In the genomic region with DNA sequence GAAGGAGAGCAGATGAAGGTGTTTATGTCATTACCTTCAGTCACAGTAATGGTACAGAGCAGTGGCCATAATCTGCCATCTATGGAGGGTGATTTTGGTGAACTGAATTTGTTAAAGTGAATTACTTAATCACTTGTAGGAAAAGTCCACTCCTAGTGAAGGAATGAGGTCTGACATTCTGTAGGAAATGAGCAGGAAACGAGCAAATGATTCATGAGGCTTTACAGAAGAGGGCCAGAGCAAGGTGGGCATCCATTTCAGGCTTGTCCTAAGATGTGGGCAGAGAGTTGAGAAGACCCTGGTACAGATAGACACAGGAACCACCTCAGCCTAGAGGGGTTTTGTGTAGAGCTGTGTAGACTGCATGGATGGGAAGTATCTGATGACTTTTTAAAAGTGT, we compare ENCODE assay signal across 15 cellular contexts. TPM values are rescaled to one million over a fixed set of nuclear protein-coding genes. Genes with fewer than 3 reads are reported as not detected.
DNase-seq lines count a peak whose midpoint lies in the region; ATAC-seq lines count a peak whose summit lies in the region.
"Had no signal": no experiment of that assay in that cellular context is flagged by ENCODE, and none has a peak within 500 bp of the region (broad histone marks: within the 10 kb centered on the region; RNA-seq: fewer than 3 reads in every experiment).

No MANE protein-coding gene starts in this region.

- no peaks in the 10 kb centered on the region for H3K9me3 ChIP-seq in CD4-positive, CD25-positive, alpha-beta regulatory T cell (ENCODE audit: control insufficient read depth in 2 of 2, low read length in 2 of 2)
- no peaks in the 10 kb centered on the region for H3K9me3 ChIP-seq in CD4-positive, alpha-beta memory T cell (ENCODE audit: control insufficient read depth in 1 of 2, low read length in 2 of 2)
- H3K9me3 ChIP-seq in naive thymus-derived CD4-positive, alpha-beta T cell (ENCODE audit: control insufficient read depth in 2 of 3, low read length in 3 of 3) = no peaks in the 10 kb centered on the region

- peaks cover 4% of the 10 kb centered on the region for H3K27me3 Mint-ChIP-seq in CD4-positive, CD25-positive, alpha-beta regulatory T cell
- H3K27me3 Mint-ChIP-seq in CD4-positive, alpha-beta memory T cell = no peaks in the 10 kb centered on the region
- H3K27me3 Mint-ChIP-seq in activated naive CD8-positive, alpha-beta T cell treated with anti-CD3 and anti-CD28 coated beads for 36 hours = no peaks in the 10 kb centered on the region
- no peaks in the 10 kb centered on the region for H3K27me3 Mint-ChIP-seq in naive thymus-derived CD4-positive, alpha-beta T cell

- H3K4me3 Mint-ChIP-seq in CD4-positive, CD25-positive, alpha-beta regulatory T cell = no peak overlapping the region
- peak overlapping the region in 1 of 8 donors; percentile 17 for H3K4me3 Mint-ChIP-seq in CD4-positive, alpha-beta memory T cell
- H3K4me3 Mint-ChIP-seq in activated naive CD8-positive, alpha-beta T cell treated with anti-CD3 and anti-CD28 coated beads for 36 hours = no peak overlapping the region
- H3K4me3 Mint-ChIP-seq in naive thymus-derived CD4-positive, alpha-beta T cell = no peak overlapping the region

- H3K9me3 Mint-ChIP-seq in CD4-positive, CD25-positive, alpha-beta regulatory T cell = no peaks in the 10 kb centered on the region
- no peaks in the 10 kb centered on the region for H3K9me3 Mint-ChIP-seq in CD4-positive, alpha-beta memory T cell
- H3K9me3 Mint-ChIP-seq in activated naive CD8-positive, alpha-beta T cell treated with anti-CD3 and anti-CD28 coated beads for 36 hours = no peaks in the 10 kb centered on the region
- H3K9me3 Mint-ChIP-seq in naive thymus-derived CD4-positive, alpha-beta T cell = peaks cover 0 to 1% (median 0%) of the 10 kb centered on the region in 11 donors

- H3K36me3 Mint-ChIP-seq in CD4-positive, CD25-positive, alpha-beta regulatory T cell = peaks cover 66% of the 10 kb centered on the region
- H3K36me3 Mint-ChIP-seq in CD4-positive, alpha-beta memory T cell = peaks cover 74 to 87% of the 10 kb centered on the region in 2 donors
- H3K36me3 Mint-ChIP-seq in activated naive CD8-positive, alpha-beta T cell treated with anti-CD3 and anti-CD28 coated beads for 36 hours = peaks cover 52% of the 10 kb centered on the region
- peaks cover 22 to 73% (median 55%) of the 10 kb centered on the region in 5 donors for H3K36me3 Mint-ChIP-seq in naive thymus-derived CD4-positive, alpha-beta T cell

- H3K27ac ChIP-seq in CD4-positive, CD25-positive, alpha-beta regulatory T cell (ENCODE audit: insufficient read depth, low read length, poor library complexity, severe bottlenecking) = no peak overlapping the region
- no peak overlapping the region for H3K27ac ChIP-seq in CD4-positive, alpha-beta memory T cell (ENCODE audit: low read depth, low read length)
- H3K27ac ChIP-seq in naive thymus-derived CD4-positive, alpha-beta T cell (ENCODE audit: low read depth, low read length) = no peak overlapping the region

- no peak overlapping the region for H3K4me3 ChIP-seq in CD4-positive, CD25-positive, alpha-beta regulatory T cell (ENCODE audit: low read depth, low read length)
- H3K4me3 ChIP-seq in CD4-positive, alpha-beta memory T cell (ENCODE audit: low read length in 2 of 2) = no peak overlapping the region
- no peak overlapping the region for H3K4me3 ChIP-seq in naive thymus-derived CD4-positive, alpha-beta T cell (ENCODE audit: low read length)

- H3K36me3 ChIP-seq in CD4-positive, CD25-positive, alpha-beta regulatory T cell (ENCODE audit: control insufficient read depth, insufficient read depth, low read length) = peaks cover 85% of the 10 kb centered on the region
- H3K36me3 ChIP-seq in CD4-positive, alpha-beta memory T cell (ENCODE audit: insufficient read depth, low read length) = peaks cover 87% of the 10 kb centered on the region
- peaks cover 56 to 90% (median 64%) of the 10 kb centered on the region in 3 experiments for H3K36me3 ChIP-seq in naive thymus-derived CD4-positive, alpha-beta T cell (ENCODE audit: control insufficient read depth in 2 of 3, insufficient read depth in 3 of 3, low read length in 3 of 3)

- peaks cover 0 to 7% (median 0%) of the 10 kb centered on the region in 4 donors for H3K4me1 Mint-ChIP-seq in CD4-positive, CD25-positive, alpha-beta regulatory T cell
- H3K4me1 Mint-ChIP-seq in CD4-positive, alpha-beta memory T cell = peaks cover 0 to 9% (median 4%) of the 10 kb centered on the region in 4 donors
- no peaks in the 10 kb centered on the region for H3K4me1 Mint-ChIP-seq in activated naive CD8-positive, alpha-beta T cell treated with anti-CD3 and anti-CD28 coated beads for 36 hours
- H3K4me1 Mint-ChIP-seq in naive thymus-derived CD4-positive, alpha-beta T cell = peaks cover 0 to 10% (median 6%) of the 10 kb centered on the region in 7 donors

- POLR2A ChIA-PET in CD4-positive, alpha-beta memory T cell (lab: Charles Lee; ENCODE audit: partially characterized antibody) = no interaction called here
- POLR2A ChIA-PET in naive thymus-derived CD4-positive, alpha-beta T cell (lab: Charles Lee) = no interaction called here

- no peaks in the 10 kb centered on the region for H3K4me1 ChIP-seq in CD4-positive, CD25-positive, alpha-beta regulatory T cell (ENCODE audit: control insufficient read depth, insufficient read depth, low read length, poor library complexity, severe bottlenecking)
- H3K4me1 ChIP-seq in CD4-positive, alpha-beta memory T cell (ENCODE audit: insufficient read depth, low read length) = no peaks in the 10 kb centered on the region
- H3K4me1 ChIP-seq in naive thymus-derived CD4-positive, alpha-beta T cell (ENCODE audit: control insufficient read depth in 2 of 2, insufficient read depth in 2 of 2, low read length in 2 of 2) = no peaks in the 10 kb centered on the region

- no peaks in the 10 kb centered on the region for H3K27me3 ChIP-seq in CD4-positive, CD25-positive, alpha-beta regulatory T cell (ENCODE audit: control insufficient read depth, insufficient read depth, low read length)
- H3K27me3 ChIP-seq in CD4-positive, alpha-beta memory T cell (ENCODE audit: insufficient read depth, low read length) = no peaks in the 10 kb centered on the region
- H3K27me3 ChIP-seq in naive thymus-derived CD4-positive, alpha-beta T cell (ENCODE audit: control insufficient read depth in 2 of 2, insufficient read depth in 2 of 2, low read length in 2 of 2) = no peaks in the 10 kb centered on the region

- DNase-seq in CD4-positive, CD25-positive, alpha-beta regulatory T cell = no peak
- DNase-seq in CD4-positive, alpha-beta memory T cell = no peak
- no peak for DNase-seq in activated naive CD8-positive, alpha-beta T cell treated with anti-CD3 and anti-CD28 coated beads for 36 hours
- DNase-seq in naive thymus-derived CD4-positive, alpha-beta T cell = no peak
- no peak for DNase-seq in NCI-H146 (lab: John Stamatoyannopoulos, UW)
- DNase-seq in foreskin melanocyte = no peak
- no peak for DNase-seq in left cardiac atrium
- DNase-seq: DMS153, EL, H7, NCI-H1417, NCI-H2029, NCI-H2171 treated with DMSO at 0.1 percent for 48 hours, NCI-H774, SHP77 treated with DMSO at 0.1 percent for 48 hours had no signal

- no peak for ATAC-seq in CD4-positive, CD25-positive, alpha-beta regulatory T cell (ENCODE audit: low read depth in 2 of 2)
- ATAC-seq in naive thymus-derived CD4-positive, alpha-beta T cell = no peak
- no peak for ATAC-seq in left cardiac atrium

- CTCF ChIA-PET in CD4-positive, alpha-beta memory T cell (lab: Charles Lee; ENCODE audit: partially characterized antibody) = interaction anchor here (2.7 kb wide), 1 partner anchor 16 kb away, joined by 12 read pairs; no protein-coding TSS in a partner anchor
- CTCF ChIA-PET in naive thymus-derived CD4-positive, alpha-beta T cell (lab: Charles Lee) = no interaction called here

- intact Hi-C loops in CD4-positive, alpha-beta memory T cell (cut with micrococcal nuclease) = no loop called here
- intact Hi-C loops in naive thymus-derived CD4-positive, alpha-beta T cell (cut with micrococcal nuclease) = no loop called here
- intact Hi-C loops in left cardiac atrium (cut with DNase I) = no loop called here

- H3K27ac Mint-ChIP-seq in CD4-positive, CD25-positive, alpha-beta regulatory T cell = peak overlapping the region in 2 of 3 donors; percentile 20 to 22
- H3K27ac Mint-ChIP-seq in CD4-positive, alpha-beta memory T cell = peak overlapping the region in 5 of 7 donors; percentile 19 to 95 (median 41)
- peak overlapping the region; percentile 2 for H3K27ac Mint-ChIP-seq in activated naive CD8-positive, alpha-beta T cell treated with anti-CD3 and anti-CD28 coated beads for 36 hours
- peak overlapping the region in 8 of 9 donors; percentile 22 to 72 (median 40) for H3K27ac Mint-ChIP-seq in naive thymus-derived CD4-positive, alpha-beta T cell

RNA-seq across cellular contexts. Expression of gene SGSM3, which starts 6.0 kb away (rescaled TPM):
- 83.3 TPM for total RNA-seq in CD4-positive, CD25-positive, alpha-beta regulatory T cell
- polyA plus RNA-seq in CD4-positive, CD25-positive, alpha-beta regulatory T cell = 10 to 100 TPM; 26.8 to 35.6 (median 31.1) TPM
- total RNA-seq in CD4-positive, alpha-beta memory T cell = 10 to 100 TPM; 87.5 to 90.0 TPM
- 10 to 100 TPM; 30.5 to 58.2 TPM for polyA plus RNA-seq in CD4-positive, alpha-beta memory T cell
- total RNA-seq in activated naive CD8-positive, alpha-beta T cell treated with anti-CD3 and anti-CD28 coated beads for 36 hours = 10 to 100 TPM; 37.6 to 41.4 TPM
- total RNA-seq in naive thymus-derived CD4-positive, alpha-beta T cell = 100 to 1,000 TPM in 2 of 5 experiments, 10 to 100 TPM in 3; 75.2 to 114 (median 91.1) TPM
- 10 to 100 TPM; 52.1 to 61.2 TPM for polyA plus RNA-seq in naive thymus-derived CD4-positive, alpha-beta T cell
- total RNA-seq in left cardiac atrium = 10 to 100 TPM; 39.1 to 45.3 TPM

RNA-seq across cellular contexts. Expression of gene ADSL, which starts 18.1 kb away (rescaled TPM):
- 66.5 TPM for total RNA-seq in CD4-positive, CD25-positive, alpha-beta regulatory T cell
- polyA plus RNA-seq in CD4-positive, CD25-positive, alpha-beta regulatory T cell = 100 to 1,000 TPM; 122 to 134 (median 130) TPM
- total RNA-seq in CD4-positive, alpha-beta memory T cell = 10 to 100 TPM; 63.3 to 81.1 TPM
- 100 to 1,000 TPM; 138 to 199 TPM for polyA plus RNA-seq in CD4-positive, alpha-beta memory T cell
- total RNA-seq in activated naive CD8-positive, alpha-beta T cell treated with anti-CD3 and anti-CD28 coated beads for 36 hours = 100 to 1,000 TPM; 174 to 178 TPM
- 100 to 1,000 TPM in 1 of 5 experiments, 10 to 100 TPM in 4; 54.4 to 127 (median 61.9) TPM for total RNA-seq in naive thymus-derived CD4-positive, alpha-beta T cell
- 100 to 1,000 TPM; 118 to 121 TPM for polyA plus RNA-seq in naive thymus-derived CD4-positive, alpha-beta T cell
- 10 to 100 TPM; 37.4 to 47.0 TPM for total RNA-seq in left cardiac atrium
